In the genomic region with DNA sequence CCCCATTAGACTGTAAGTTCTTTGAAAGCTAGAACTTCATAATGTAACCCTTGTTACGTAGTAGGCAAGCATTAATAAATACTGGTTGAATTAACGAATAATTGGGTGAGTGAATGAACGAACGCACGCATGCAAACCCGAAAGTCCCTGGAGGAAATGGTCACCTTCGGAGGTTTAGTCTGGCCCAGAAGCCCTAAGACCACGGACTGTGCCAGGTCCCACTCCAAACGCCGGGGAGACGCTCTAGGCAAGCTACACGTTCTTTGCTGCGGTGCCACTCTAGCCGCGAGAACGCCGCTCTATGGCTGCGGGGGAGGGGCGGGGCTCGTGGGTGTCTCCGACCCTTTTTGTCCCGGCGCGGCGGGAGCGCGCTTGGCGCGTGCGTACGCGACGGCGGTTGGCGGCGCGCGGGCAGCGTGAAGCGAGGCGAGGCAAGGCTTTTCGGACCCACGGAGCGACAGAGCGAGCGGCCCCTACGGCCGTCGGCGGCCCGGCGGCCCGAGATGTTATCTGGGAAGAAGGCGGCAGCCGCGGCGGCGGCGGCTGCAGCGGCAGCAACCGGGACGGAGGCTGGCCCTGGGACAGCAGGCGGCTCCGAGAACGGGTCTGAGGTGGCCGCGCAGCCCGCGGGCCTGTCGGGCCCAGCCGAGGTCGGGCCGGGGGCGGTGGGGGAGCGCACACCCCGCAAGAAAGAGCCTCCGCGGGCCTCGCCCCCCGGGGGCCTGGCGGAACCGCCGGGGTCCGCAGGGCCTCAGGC, we compare ENCODE assay signal across 1 cellular context.
A peak's percentile ranks its signal among the peaks of the same experiment; 100 is the strongest.
TF ChIP-seq lines count a peak whose summit lies in the region.

Gene KDM1A, plus strand, starts transcription at position 375 of the 757 bp plus-strand sequence. Its CDS starts 129 bp downstream, at position 504.

TF ChIP-seq in K562, 482 proteins besides CTCF, POLR2A, EP300 and RAD21 (continued from another document and continues in another):
- TF ChIP-seq, protein P1, sequence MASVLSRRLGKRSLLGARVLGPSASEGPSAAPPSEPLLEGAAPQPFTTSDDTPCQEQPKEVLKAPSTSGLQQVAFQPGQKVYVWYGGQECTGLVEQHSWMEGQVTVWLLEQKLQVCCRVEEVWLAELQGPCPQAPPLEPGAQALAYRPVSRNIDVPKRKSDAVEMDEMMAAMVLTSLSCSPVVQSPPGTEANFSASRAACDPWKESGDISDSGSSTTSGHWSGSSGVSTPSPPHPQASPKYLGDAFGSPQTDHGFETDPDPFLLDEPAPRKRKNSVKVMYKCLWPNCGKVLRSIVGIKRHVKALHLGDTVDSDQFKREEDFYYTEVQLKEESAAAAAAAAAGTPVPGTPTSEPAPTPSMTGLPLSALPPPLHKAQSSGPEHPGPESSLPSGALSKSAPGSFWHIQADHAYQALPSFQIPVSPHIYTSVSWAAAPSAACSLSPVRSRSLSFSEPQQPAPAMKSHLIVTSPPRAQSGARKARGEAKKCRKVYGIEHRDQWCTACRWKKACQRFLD (CRISPR knock-in tag; IDR thresholded peaks at IDR 0.05), result peak; percentile 85
- TF ChIP-seq FIP1L1 (IDR thresholded peaks at IDR 0.05; ENCODE audit: low read depth, low read length, poor library complexity, severe bottlenecking) (peak; percentile 90), ZNF609 (CRISPR knock-in tag; IDR thresholded peaks at IDR 0.05; ENCODE audit: borderline replicate concordance) (peak; percentile 95), DPF2 (IDR thresholded peaks at IDR 0.05) (peak; percentile 62; the same call in 1 of the 2 replicates), ZFP36 (IDR thresholded peaks at IDR 0.05; ENCODE audit: low read depth, low read length, partially characterized antibody) (peak; percentile 31), MEF2D (tag; conservative IDR thresholded peaks at IDR 0.05; ENCODE audit: low read depth) (0 out of 2 replicates have a peak, but pooled peaks have one; percentile 60), FOXJ2 (tag; IDR thresholded peaks at IDR 0.05) (peak; percentile 19; the same call in 1 of the 2 replicates), CHD2 (IDR thresholded peaks at IDR 0.05; ENCODE audit: low read depth, low read length) (peak; percentile 69; the same call in 1 of the 2 replicates), CBX2 (IDR thresholded peaks at IDR 0.05; ENCODE audit: insufficient read depth, low read length, poor library complexity, severe bottlenecking) (no peak), ZNF561 (CRISPR knock-in tag; conservative IDR thresholded peaks at IDR 0.05) (no peak), TAL1 (IDR thresholded peaks at IDR 0.05) (peak; percentile 25), ZNF592 (IDR thresholded peaks at IDR 0.05) (peak; percentile 63), ZBTB2 (IDR thresholded peaks at IDR 0.05) (peak; percentile 90), SIN3A (IDR thresholded peaks at IDR 0.05; ENCODE audit: borderline replicate concordance in 2 of 2, control insufficient read depth in 1 of 2, low read depth in 2 of 2, low read length in 2 of 2) (peak; percentile 71 to 72; a peak in 2 of 4 replicates), NCOA4 (IDR thresholded peaks at IDR 0.05; ENCODE audit: partially characterized antibody) (peak; percentile 59), FOXP1 (CRISPR knock-in tag; IDR thresholded peaks at IDR 0.05) (peak; percentile 98), ZNF584 (CRISPR knock-in tag; IDR thresholded peaks at IDR 0.05; ENCODE audit: low read depth) (peak; percentile 81; the same call in 1 of the 2 replicates), SRF (CRISPR knock-in tag; IDR thresholded peaks at IDR 0.05) (peak in 1 of 2 experiments; percentile 83; a peak in 2 of 4 replicates)
- TF ChIP-seq, protein P2, sequence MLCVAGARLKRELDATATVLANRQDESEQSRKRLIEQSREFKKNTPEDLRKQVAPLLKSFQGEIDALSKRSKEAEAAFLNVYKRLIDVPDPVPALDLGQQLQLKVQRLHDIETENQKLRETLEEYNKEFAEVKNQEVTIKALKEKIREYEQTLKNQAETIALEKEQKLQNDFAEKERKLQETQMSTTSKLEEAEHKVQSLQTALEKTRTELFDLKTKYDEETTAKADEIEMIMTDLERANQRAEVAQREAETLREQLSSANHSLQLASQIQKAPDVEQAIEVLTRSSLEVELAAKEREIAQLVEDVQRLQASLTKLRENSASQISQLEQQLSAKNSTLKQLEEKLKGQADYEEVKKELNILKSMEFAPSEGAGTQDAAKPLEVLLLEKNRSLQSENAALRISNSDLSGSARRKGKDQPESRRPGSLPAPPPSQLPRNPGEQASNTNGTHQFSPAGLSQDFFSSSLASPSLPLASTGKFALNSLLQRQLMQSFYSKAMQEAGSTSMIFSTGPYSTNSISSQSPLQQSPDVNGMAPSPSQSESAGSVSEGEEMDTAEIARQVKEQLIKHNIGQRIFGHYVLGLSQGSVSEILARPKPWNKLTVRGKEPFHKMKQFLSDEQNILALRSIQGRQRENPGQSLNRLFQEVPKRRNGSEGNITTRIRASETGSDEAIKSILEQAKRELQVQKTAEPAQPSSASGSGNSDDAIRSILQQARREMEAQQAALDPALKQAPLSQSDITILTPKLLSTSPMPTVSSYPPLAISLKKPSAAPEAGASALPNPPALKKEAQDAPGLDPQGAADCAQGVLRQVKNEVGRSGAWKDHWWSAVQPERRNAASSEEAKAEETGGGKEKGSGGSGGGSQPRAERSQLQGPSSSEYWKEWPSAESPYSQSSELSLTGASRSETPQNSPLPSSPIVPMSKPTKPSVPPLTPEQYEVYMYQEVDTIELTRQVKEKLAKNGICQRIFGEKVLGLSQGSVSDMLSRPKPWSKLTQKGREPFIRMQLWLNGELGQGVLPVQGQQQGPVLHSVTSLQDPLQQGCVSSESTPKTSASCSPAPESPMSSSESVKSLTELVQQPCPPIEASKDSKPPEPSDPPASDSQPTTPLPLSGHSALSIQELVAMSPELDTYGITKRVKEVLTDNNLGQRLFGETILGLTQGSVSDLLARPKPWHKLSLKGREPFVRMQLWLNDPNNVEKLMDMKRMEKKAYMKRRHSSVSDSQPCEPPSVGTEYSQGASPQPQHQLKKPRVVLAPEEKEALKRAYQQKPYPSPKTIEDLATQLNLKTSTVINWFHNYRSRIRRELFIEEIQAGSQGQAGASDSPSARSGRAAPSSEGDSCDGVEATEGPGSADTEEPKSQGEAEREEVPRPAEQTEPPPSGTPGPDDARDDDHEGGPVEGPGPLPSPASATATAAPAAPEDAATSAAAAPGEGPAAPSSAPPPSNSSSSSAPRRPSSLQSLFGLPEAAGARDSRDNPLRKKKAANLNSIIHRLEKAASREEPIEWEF (CRISPR knock-in tag; IDR thresholded peaks at IDR 0.05), result no peak
- TF ChIP-seq, protein P3, sequence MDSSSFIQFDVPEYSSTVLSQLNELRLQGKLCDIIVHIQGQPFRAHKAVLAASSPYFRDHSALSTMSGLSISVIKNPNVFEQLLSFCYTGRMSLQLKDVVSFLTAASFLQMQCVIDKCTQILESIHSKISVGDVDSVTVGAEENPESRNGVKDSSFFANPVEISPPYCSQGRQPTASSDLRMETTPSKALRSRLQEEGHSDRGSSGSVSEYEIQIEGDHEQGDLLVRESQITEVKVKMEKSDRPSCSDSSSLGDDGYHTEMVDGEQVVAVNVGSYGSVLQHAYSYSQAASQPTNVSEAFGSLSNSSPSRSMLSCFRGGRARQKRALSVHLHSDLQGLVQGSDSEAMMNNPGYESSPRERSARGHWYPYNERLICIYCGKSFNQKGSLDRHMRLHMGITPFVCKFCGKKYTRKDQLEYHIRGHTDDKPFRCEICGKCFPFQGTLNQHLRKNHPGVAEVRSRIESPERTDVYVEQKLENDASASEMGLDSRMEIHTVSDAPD (CRISPR knock-in tag; IDR thresholded peaks at IDR 0.05), result no peak
- TF ChIP-seq, protein P4, sequence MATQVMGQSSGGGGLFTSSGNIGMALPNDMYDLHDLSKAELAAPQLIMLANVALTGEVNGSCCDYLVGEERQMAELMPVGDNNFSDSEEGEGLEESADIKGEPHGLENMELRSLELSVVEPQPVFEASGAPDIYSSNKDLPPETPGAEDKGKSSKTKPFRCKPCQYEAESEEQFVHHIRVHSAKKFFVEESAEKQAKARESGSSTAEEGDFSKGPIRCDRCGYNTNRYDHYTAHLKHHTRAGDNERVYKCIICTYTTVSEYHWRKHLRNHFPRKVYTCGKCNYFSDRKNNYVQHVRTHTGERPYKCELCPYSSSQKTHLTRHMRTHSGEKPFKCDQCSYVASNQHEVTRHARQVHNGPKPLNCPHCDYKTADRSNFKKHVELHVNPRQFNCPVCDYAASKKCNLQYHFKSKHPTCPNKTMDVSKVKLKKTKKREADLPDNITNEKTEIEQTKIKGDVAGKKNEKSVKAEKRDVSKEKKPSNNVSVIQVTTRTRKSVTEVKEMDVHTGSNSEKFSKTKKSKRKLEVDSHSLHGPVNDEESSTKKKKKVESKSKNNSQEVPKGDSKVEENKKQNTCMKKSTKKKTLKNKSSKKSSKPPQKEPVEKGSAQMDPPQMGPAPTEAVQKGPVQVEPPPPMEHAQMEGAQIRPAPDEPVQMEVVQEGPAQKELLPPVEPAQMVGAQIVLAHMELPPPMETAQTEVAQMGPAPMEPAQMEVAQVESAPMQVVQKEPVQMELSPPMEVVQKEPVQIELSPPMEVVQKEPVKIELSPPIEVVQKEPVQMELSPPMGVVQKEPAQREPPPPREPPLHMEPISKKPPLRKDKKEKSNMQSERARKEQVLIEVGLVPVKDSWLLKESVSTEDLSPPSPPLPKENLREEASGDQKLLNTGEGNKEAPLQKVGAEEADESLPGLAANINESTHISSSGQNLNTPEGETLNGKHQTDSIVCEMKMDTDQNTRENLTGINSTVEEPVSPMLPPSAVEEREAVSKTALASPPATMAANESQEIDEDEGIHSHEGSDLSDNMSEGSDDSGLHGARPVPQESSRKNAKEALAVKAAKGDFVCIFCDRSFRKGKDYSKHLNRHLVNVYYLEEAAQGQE (CRISPR knock-in tag; IDR thresholded peaks at IDR 0.05; ENCODE audit: low read depth), result peak; percentile 47; the same call in 1 of the 2 replicates
- TF ChIP-seq, protein P5, sequence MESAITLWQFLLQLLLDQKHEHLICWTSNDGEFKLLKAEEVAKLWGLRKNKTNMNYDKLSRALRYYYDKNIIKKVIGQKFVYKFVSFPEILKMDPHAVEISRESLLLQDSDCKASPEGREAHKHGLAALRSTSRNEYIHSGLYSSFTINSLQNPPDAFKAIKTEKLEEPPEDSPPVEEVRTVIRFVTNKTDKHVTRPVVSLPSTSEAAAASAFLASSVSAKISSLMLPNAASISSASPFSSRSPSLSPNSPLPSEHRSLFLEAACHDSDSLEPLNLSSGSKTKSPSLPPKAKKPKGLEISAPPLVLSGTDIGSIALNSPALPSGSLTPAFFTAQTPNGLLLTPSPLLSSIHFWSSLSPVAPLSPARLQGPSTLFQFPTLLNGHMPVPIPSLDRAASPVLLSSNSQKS (CRISPR knock-in tag; IDR thresholded peaks at IDR 0.05), result no peak
